2 cellular contexts compared by ENCODE assay signal in genomic region chr12:108895220-108895802, GRCh38.
TF ChIP-seq lines count a peak whose summit lies in the region.

No MANE protein-coding gene starts in this region.

TF ChIP-seq in A549, 52 proteins besides CTCF, POLR2A, EP300 and RAD21:
- TF ChIP-seq TP53 (CRISPR knock-in tag; IDR thresholded peaks at IDR 0.05) (no peak), HDAC2 (IDR thresholded peaks at IDR 0.05) (no peak), ZC3H11A (IDR thresholded peaks at IDR 0.05) (no peak), ZSCAN20 (CRISPR knock-in tag; IDR thresholded peaks at IDR 0.05) (no peak), PBX3 (IDR thresholded peaks at IDR 0.05) (no peak), ZNF302 (CRISPR knock-in tag; IDR thresholded peaks at IDR 0.05) (no peak)

TF ChIP-seq in IMR-90, 13 proteins besides CTCF, POLR2A, EP300 and RAD21:
- TF ChIP-seq FOS (IDR thresholded peaks at IDR 0.05; ENCODE audit: low read depth, low read length) = no peak
- no peak for TF ChIP-seq SMC3 (IDR thresholded peaks at IDR 0.05; ENCODE audit: low read depth, low read length)
- TF ChIP-seq BHLHE40 (IDR thresholded peaks at IDR 0.05; ENCODE audit: low read depth, low read length) = no peak
- TF ChIP-seq NFE2L2 (IDR thresholded peaks at IDR 0.05; ENCODE audit: low read depth, low read length) = no peak
- TF ChIP-seq RFX5 (IDR thresholded peaks at IDR 0.05; ENCODE audit: low read depth, low read length) = no peak
- no peak for TF ChIP-seq MAZ (IDR thresholded peaks at IDR 0.05; ENCODE audit: borderline replicate concordance, low read depth, low read length)
- TF ChIP-seq USF2 (IDR thresholded peaks at IDR 0.05; ENCODE audit: low read depth, low read length) = no peak
- TF ChIP-seq CEBPB (IDR thresholded peaks at IDR 0.05; ENCODE audit: low read depth, low read length) = no peak
- no peak for TF ChIP-seq RCOR1 (IDR thresholded peaks at IDR 0.05; ENCODE audit: insufficient replicate concordance, low read length)
- no peak for TF ChIP-seq CHD1 (IDR thresholded peaks at IDR 0.05; ENCODE audit: low read depth, low read length)
- TF ChIP-seq MXI1 (IDR thresholded peaks at IDR 0.05; ENCODE audit: borderline replicate concordance, low read depth, low read length) = no peak
- no peak for TF ChIP-seq MAFK (IDR thresholded peaks at IDR 0.05; ENCODE audit: low read depth, low read length)
- TF ChIP-seq ELK1 (IDR thresholded peaks at IDR 0.05; ENCODE audit: borderline replicate concordance, low read depth, low read length) = no peak
